Comparison of ENCODE assay signal across 18 cellular contexts in the genomic region with DNA sequence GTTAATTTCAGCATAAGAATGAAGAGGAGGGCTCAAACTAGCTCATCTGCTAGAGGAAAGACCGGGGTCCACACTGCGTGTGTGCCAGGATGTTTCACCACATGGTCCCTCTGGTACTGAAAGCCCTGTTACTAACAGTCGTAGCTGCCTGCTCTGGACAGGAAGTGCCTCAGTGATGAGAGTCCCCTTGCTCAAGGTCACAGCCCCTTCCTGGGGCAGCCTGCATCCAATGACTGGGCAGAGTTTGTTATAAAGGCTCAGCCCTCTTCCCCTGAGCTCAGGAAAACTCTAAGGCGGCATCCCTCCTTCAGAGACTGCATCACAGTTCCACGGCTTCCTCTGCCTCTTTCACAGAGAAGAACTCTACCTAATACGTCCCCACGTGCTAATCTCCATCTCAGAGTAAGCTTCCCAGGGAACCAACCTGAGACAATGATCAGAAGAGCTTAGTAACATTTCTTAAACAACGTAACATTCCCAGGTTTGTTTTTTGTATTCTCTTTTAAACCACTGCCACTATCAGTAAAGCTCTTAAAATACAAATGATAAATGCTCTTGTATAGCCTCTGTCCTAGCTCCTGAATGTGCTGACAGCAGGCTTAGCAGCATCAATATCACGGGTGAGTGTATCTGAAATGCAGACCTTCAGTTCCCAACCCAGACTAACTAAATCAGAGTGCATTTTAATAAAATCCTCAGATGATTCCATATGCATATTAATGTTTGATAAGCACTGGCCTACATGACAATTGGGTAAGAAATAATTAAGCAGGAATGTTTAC. TPM values are rescaled to one million over a fixed set of nuclear protein-coding genes. Genes with fewer than 3 reads are reported as not detected.
DNase-seq lines count a peak whose midpoint lies in the region; ATAC-seq and TF ChIP-seq lines count a peak whose summit lies in the region.
"Had no signal": no experiment of that assay in that cellular context is flagged by ENCODE, and none has a peak within 500 bp of the region (broad histone marks: within the 10 kb centered on the region; RNA-seq: fewer than 3 reads in every experiment).

No MANE protein-coding gene starts in this region.

- no peaks in the 10 kb centered on the region for H3K9me3 Mint-ChIP-seq in activated naive CD8-positive, alpha-beta T cell (ENCODE audit: low read depth)
- no peaks in the 10 kb centered on the region for H3K9me3 Mint-ChIP-seq in activated naive CD8-positive, alpha-beta T cell treated with anti-CD3 and anti-CD28 coated beads for 36 hours

- ATAC-seq in GM18517 (IDR thresholded peaks at IDR 0.05; ENCODE audit: unreplicated experiment) = no peak

- in situ Hi-C loops in transverse colon (cut with MboI; ENCODE audit: low pct_ligation_motif_present in 1 of 4, low pct_unique_long_range_greater_than_20kb in 1 of 4, low sequenced_read_pairs in 3 of 4) = no loop called here

- H3K27ac Mint-ChIP-seq in activated naive CD8-positive, alpha-beta T cell = peak overlapping the region; percentile 38
- no peak overlapping the region for H3K27ac Mint-ChIP-seq in activated naive CD8-positive, alpha-beta T cell treated with anti-CD3 and anti-CD28 coated beads for 36 hours
- H3K27ac Mint-ChIP-seq: activated naive CD4-positive, alpha-beta T cell treated with anti-CD3 and anti-CD28 coated beads, Interleukin-2, amount 10 ng/mL, durations not matched to agents 7 days and 5 days had no signal

- peaks cover 12 to 60% (median 42%) of the 10 kb centered on the region in 4 donors for H3K4me1 ChIP-seq in transverse colon
- no peaks in the 10 kb centered on the region for H3K4me1 ChIP-seq in uterus

- H3K36me3 ChIP-seq in transverse colon = no peaks in the 10 kb centered on the region
- no peaks in the 10 kb centered on the region for H3K36me3 ChIP-seq in uterus

- peaks cover 36% of the 10 kb centered on the region for H3K4me1 Mint-ChIP-seq in activated naive CD8-positive, alpha-beta T cell (ENCODE audit: low read depth)
- H3K4me1 Mint-ChIP-seq in activated naive CD8-positive, alpha-beta T cell treated with anti-CD3 and anti-CD28 coated beads for 36 hours = peaks cover 20% of the 10 kb centered on the region

- DNase-seq in activated naive CD8-positive, alpha-beta T cell treated with anti-CD3 and anti-CD28 coated beads for 36 hours = no peak
- DNase-seq in cerebellum (ENCODE audit: low spot score) = peak; percentile 38
- peak; percentile 34 for DNase-seq in iPS-NIHi11 (ENCODE audit: low spot score)
- DNase-seq in transverse colon = no peak
- no peak for DNase-seq in uterus
- no peak for DNase-seq in activated CD8-positive, alpha-beta memory T cell treated with anti-CD3 and anti-CD28 coated beads for 24 hours
- DNase-seq: ACHN; activated naive CD4-positive, alpha-beta T cell treated with anti-CD3 and anti-CD28 coated beads, Interleukin-2, amount 10 ng/mL, durations not matched to agents 7 days and 5 days; central memory CD4-positive, alpha-beta T cell; hippocampal formation; MV-4-11; nucleus accumbens; substantia nigra had no signal

- no peak for TF ChIP-seq EP300 in transverse colon (IDR thresholded peaks at IDR 0.05; ENCODE audit: low read depth)

- TF ChIP-seq CTCF in transverse colon (IDR thresholded peaks at IDR 0.05) (no peak), uterus (IDR thresholded peaks at IDR 0.05) (no peak)

- H3K27me3 ChIP-seq in transverse colon (no peaks in the 10 kb centered on the region), uterus (no peaks in the 10 kb centered on the region)

- no peaks in the 10 kb centered on the region for H3K36me3 Mint-ChIP-seq in activated naive CD8-positive, alpha-beta T cell
- H3K36me3 Mint-ChIP-seq in activated naive CD8-positive, alpha-beta T cell treated with anti-CD3 and anti-CD28 coated beads for 36 hours = peaks cover 1% of the 10 kb centered on the region

- TF ChIP-seq POLR2A in transverse colon (IDR thresholded peaks at IDR 0.05) = no peak
- TF ChIP-seq POLR2A in uterus (IDR thresholded peaks at IDR 0.05) = no peak

- no peaks in the 10 kb centered on the region for H3K27me3 Mint-ChIP-seq in activated naive CD8-positive, alpha-beta T cell
- no peaks in the 10 kb centered on the region for H3K27me3 Mint-ChIP-seq in activated naive CD8-positive, alpha-beta T cell treated with anti-CD3 and anti-CD28 coated beads for 36 hours

- intact Hi-C loops in transverse colon (cut with DNase I; ENCODE audit: low total_unique reads) = no loop called here
- intact Hi-C loops in uterus (cut with DNase I; ENCODE audit: low total_unique reads) = no loop called here

- no peak overlapping the region for H3K4me3 Mint-ChIP-seq in activated naive CD8-positive, alpha-beta T cell
- H3K4me3 Mint-ChIP-seq in activated naive CD8-positive, alpha-beta T cell treated with anti-CD3 and anti-CD28 coated beads for 36 hours = no peak overlapping the region
- H3K4me3 Mint-ChIP-seq: activated naive CD4-positive, alpha-beta T cell treated with anti-CD3 and anti-CD28 coated beads, Interleukin-2, amount 10 ng/mL, durations not matched to agents 7 days and 5 days had no signal

- no peaks in the 10 kb centered on the region for H3K9me3 ChIP-seq in transverse colon
- no peaks in the 10 kb centered on the region for H3K9me3 ChIP-seq in uterus

- H3K4me3 ChIP-seq in transverse colon (no peak overlapping the region), uterus (no peak overlapping the region)
- H3K4me3 ChIP-seq: lung had no signal

- H3K27ac ChIP-seq in transverse colon = peak overlapping the region; percentile 71 to 75 (median 73)
- no peak overlapping the region for H3K27ac ChIP-seq in uterus
- H3K27ac ChIP-seq: epithelial cell of prostate, VCaP had no signal

- WGBS in transverse colon (ENCODE audit: low coverage in 1 of 2), 2 donors = 53 to 76% methylated on average over 6 to 9 of the region's 9 CpGs

RNA-seq across cellular contexts. Expression of a gene that starts 38.0 kb away (rescaled TPM):
- 100 to 1,000 TPM; 234 to 243 TPM for total RNA-seq in activated naive CD8-positive, alpha-beta T cell treated with anti-CD3 and anti-CD28 coated beads for 36 hours
- total RNA-seq in cerebellum = 69.9 TPM
- 1,000 to 10,000 TPM in 3 of 4 donors, 100 to 1,000 TPM in 1; 324 to 3,097 (median 1,990) TPM for total RNA-seq in transverse colon
- 100 to 1,000 TPM; 135 to 202 (median 149) TPM for total RNA-seq in uterus

Comparison
In these comparisons a context has a peak if more than half of its experiments do, and no peak if none do; other contexts are left out.
1. DNase-seq: peak in cerebellum (single experiment) and iPS-NIHi11 (single experiment); none in activated naive CD8-positive, alpha-beta T cell treated with anti-CD3 and anti-CD28 coated beads for 36 hours (single experiment), transverse colon (single experiment), uterus (0 of 2) and activated CD8-positive, alpha-beta memory T cell treated with anti-CD3 and anti-CD28 coated beads for 24 hours (single experiment).
2. H3K27ac ChIP-seq: peak in transverse colon (4 of 4); none in uterus (0 of 2).